ENCODE assay signal across 30 cellular contexts in the genomic region with DNA sequence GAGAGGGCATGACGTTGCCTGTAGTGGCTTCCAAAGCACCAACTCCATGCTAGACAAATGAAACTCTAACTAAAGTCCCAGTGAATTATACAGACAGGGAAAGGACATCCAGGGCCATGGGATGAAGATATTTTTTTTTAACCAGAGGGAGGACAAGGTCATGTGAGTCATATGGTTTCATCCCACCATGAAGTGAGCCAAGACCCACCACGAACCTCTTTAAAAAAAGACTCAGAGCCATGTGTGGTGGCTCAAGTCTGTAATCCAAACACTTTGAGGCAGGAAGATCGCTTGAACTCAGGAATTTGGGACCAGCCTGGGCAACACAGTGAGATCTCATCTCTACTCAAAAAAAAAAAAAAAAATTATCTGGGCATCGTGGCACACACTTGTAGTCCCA.
"Had no signal": no experiment of that assay in that cellular context is flagged by ENCODE, and none has a peak within 500 bp of the region (broad histone marks: within the 10 kb centered on the region; RNA-seq: fewer than 3 reads in every experiment).

No MANE protein-coding gene starts in this region.

- DNase-seq: activated B cell treated with CpG ODN at 0.5 μM for 24 hours; activated CD4-positive, alpha-beta T cell treated with anti-CD3 and anti-CD28 coated beads for 48 hours; activated CD4-positive, alpha-beta T cell treated with anti-CD3 and anti-CD28 coated beads, Interleukin-2, amount 50 U/mL, for 1 hour; activated CD4-positive, alpha-beta T cell treated with anti-CD3 and anti-CD28 coated beads, Interleukin-2, amount 50 U/mL, for 48 hours; activated CD8-positive, alpha-beta memory T cell treated with anti-CD3 and anti-CD28 coated beads for 24 hours; activated CD8-positive, alpha-beta T cell treated with anti-CD3 and anti-CD28 coated beads for 36 hours; activated effector memory CD4-positive, alpha-beta T cell treated with Interleukin-2 at 50 U/mL for 16 hours; activated gamma-delta T cell treated with Interleukin-2 at 50 U/mL for 16 hours; activated naive CD4-positive, alpha-beta T cell treated with anti-CD3 and anti-CD28 coated beads, Interleukin-2, amount 50 U/mL, for 16 hours; activated naive CD4-positive, alpha-beta T cell treated with Interleukin-2 at 50 U/mL for 16 hours; activated T-cell treated with anti-CD3 and anti-CD28 coated beads, Interleukin-2, amount 50 U/mL, for 4 hours; amniotic stem cell; anterior cingulate cortex; brain microvascular endothelial cell; cortex of kidney; effector CD4-positive, alpha-beta T cell; effector memory CD8-positive, alpha-beta T cell; erythroblast; foreskin fibroblast; glutamatergic neuron; heart left ventricle; T-helper 1 cell; T-helper 17 cell; T1000; WERI-Rb-1 had no signal

- H3K36me3 ChIP-seq: brain microvascular endothelial cell, esophagus muscularis mucosa, heart left ventricle, WERI-Rb-1 had no signal

- H3K27ac ChIP-seq: brain microvascular endothelial cell, esophagus muscularis mucosa, heart left ventricle, WERI-Rb-1 had no signal

- H3K4me3 Mint-ChIP-seq: activated B cell treated with CpG ODN at 0.5 μM for 24 hours; activated CD8-positive, alpha-beta T cell treated with anti-CD3 and anti-CD28 coated beads for 36 hours; activated naive CD8-positive, alpha-beta T cell; activated T-cell treated with anti-CD3 and anti-CD28 coated beads, Interleukin-2, amount 50 U/mL, for 4 hours; activated T-helper 17 cell treated with anti-CD3 and anti-CD28 coated beads, Interleukin-2, amount 50 U/mL, for 72 hours; effector memory CD8-positive, alpha-beta T cell; T-helper 17 cell; T-helper 2 cell treated with Interferon-gamma antibody and Interleukin-4, amounts not matched to agents 5 μg/mL and 100 μg/mL, for 36 hours had no signal

- H3K4me1 ChIP-seq: esophagus muscularis mucosa, heart left ventricle had no signal

- H3K9me3 Mint-ChIP-seq: activated B cell treated with CpG ODN at 0.5 μM for 24 hours; activated CD8-positive, alpha-beta T cell treated with anti-CD3 and anti-CD28 coated beads for 36 hours; activated T-cell treated with anti-CD3 and anti-CD28 coated beads, Interleukin-2, amount 50 U/mL, for 4 hours; activated T-helper 17 cell treated with anti-CD3 and anti-CD28 coated beads, Interleukin-2, amount 50 U/mL, for 72 hours; effector memory CD8-positive, alpha-beta T cell; T-helper 2 cell treated with Interferon-gamma antibody and Interleukin-4, amounts not matched to agents 5 μg/mL and 100 μg/mL, for 36 hours had no signal

- H3K27me3 ChIP-seq: brain microvascular endothelial cell had no signal

- H3K27me3 Mint-ChIP-seq: activated naive CD8-positive, alpha-beta T cell had no signal

- H3K4me3 ChIP-seq: esophagus muscularis mucosa, heart left ventricle had no signal

- H3K4me1 Mint-ChIP-seq: activated T-helper 17 cell treated with anti-CD3 and anti-CD28 coated beads, Interleukin-2, amount 50 U/mL, for 72 hours had no signal

- ATAC-seq: activated CD4-positive, CD25-positive, alpha-beta regulatory T cell treated with anti-CD3 and anti-CD28 coated beads, Interleukin-2, amount 50 U/mL, for 24 hours; activated CD8-positive, alpha-beta T cell treated with anti-CD3 and anti-CD28 coated beads for 36 hours; activated T-cell treated with anti-CD3 and anti-CD28 coated beads, Interleukin-2, amount 50 U/mL, for 4 hours; activated T-helper 17 cell treated with anti-CD3 and anti-CD28 coated beads, Interleukin-2, amount 50 U/mL, for 72 hours; effector memory CD8-positive, alpha-beta T cell; heart left ventricle; T-helper 17 cell had no signal

- H3K9me3 ChIP-seq: esophagus muscularis mucosa, heart left ventricle had no signal

- H3K27ac Mint-ChIP-seq: activated B cell treated with CpG ODN at 0.5 μM for 24 hours; activated CD8-positive, alpha-beta T cell treated with anti-CD3 and anti-CD28 coated beads for 36 hours; activated naive CD8-positive, alpha-beta T cell; activated T-helper 17 cell treated with anti-CD3 and anti-CD28 coated beads, Interleukin-2, amount 50 U/mL, for 72 hours; effector memory CD8-positive, alpha-beta T cell; T-helper 17 cell; T-helper 2 cell treated with Interferon-gamma antibody and Interleukin-4, amounts not matched to agents 5 μg/mL and 100 μg/mL, for 36 hours had no signal
